18 cellular contexts compared by ENCODE assay signal in genomic region chr12:14426792-14427191, GRCh38.
"Had no signal": no experiment of that assay in that cellular context is flagged by ENCODE, and none has a peak within 500 bp of the region (broad histone marks: within the 10 kb centered on the region; RNA-seq: fewer than 3 reads in every experiment).

No MANE protein-coding gene starts in this region.

- H2AFZ ChIP-seq: hepatocyte had no signal

- H3K4me3 ChIP-seq: hepatocyte, spleen, testis, tibial nerve had no signal

- H3K27ac Mint-ChIP-seq: dendritic cell treated with granulocyte-macrophage colony-stimulating factor and Interleukin-4, amounts not matched to agents 40 ng/mL and 50 ng/mL, for 4 days; stimulated activated naive CD8-positive, alpha-beta T cell treated with anti-CD3 and anti-CD28 coated beads, Interleukin-15, amount 100 ng/mL, for 72 hours had no signal

- H3K4me3 Mint-ChIP-seq: dendritic cell treated with granulocyte-macrophage colony-stimulating factor and Interleukin-4, amounts not matched to agents 40 ng/mL and 50 ng/mL, for 4 days; stimulated activated memory B cell treated with anti-CD40 and anti-IgM and Interleukin-4, amounts not matched to agents 10 μg/mL and 1 μg/mL and 100 μg/mL, for 72 hours; stimulated activated naive CD8-positive, alpha-beta T cell treated with anti-CD3 and anti-CD28 coated beads, Interleukin-15, amount 100 ng/mL, for 72 hours had no signal

- ATAC-seq: left colon; naive thymus-derived CD8-positive, alpha-beta T cell; sciatic nerve; stimulated activated memory B cell treated with anti-CD40 and anti-IgM and Interleukin-4, amounts not matched to agents 10 μg/mL and 1 μg/mL and 100 μg/mL, for 72 hours; stimulated activated naive CD8-positive, alpha-beta T cell treated with anti-CD3 and anti-CD28 coated beads, Interleukin-15, amount 100 ng/mL, for 72 hours had no signal

- H3K4me2 ChIP-seq: hepatocyte had no signal

- H3K4me1 ChIP-seq: testis had no signal

- H3K27me3 ChIP-seq: hepatocyte, neutrophil, spleen, testis, tibial nerve had no signal

- H3K27ac ChIP-seq: hepatocyte, neutrophil, spleen, testis, tibial nerve had no signal

- H3K27me3 Mint-ChIP-seq: dendritic cell treated with granulocyte-macrophage colony-stimulating factor and Interleukin-4, amounts not matched to agents 40 ng/mL and 50 ng/mL, for 4 days; naive thymus-derived CD8-positive, alpha-beta T cell; stimulated activated memory B cell treated with anti-CD40 and anti-IgM and Interleukin-4, amounts not matched to agents 10 μg/mL and 1 μg/mL and 100 μg/mL, for 72 hours; stimulated activated naive CD8-positive, alpha-beta T cell treated with anti-CD3 and anti-CD28 coated beads, Interleukin-15, amount 100 ng/mL, for 72 hours had no signal

- DNase-seq: erythroblast; foreskin melanocyte; head of caudate nucleus; left colon; naive thymus-derived CD8-positive, alpha-beta T cell; posterior cingulate gyrus; spleen; stimulated activated CD4-positive, alpha-beta T cell treated with anti-CD3 and anti-CD28 coated beads, Interleukin-15, amount 100 ng/mL, for 24 hours; stimulated activated CD4-positive, alpha-beta T cell treated with anti-CD3 and anti-CD28 coated beads, Interleukin-1b, Interleukin-23, amount 100 ng/mL, for 48 hours; stimulated activated CD4-positive, alpha-beta T cell treated with anti-CD3 and anti-CD28 coated beads, Interleukin-4, amount 100 ng/mL, for 24 hours; stimulated activated naive CD8-positive, alpha-beta T cell treated with anti-CD3 and anti-CD28 coated beads, Interleukin-15, amount 100 ng/mL, for 72 hours; testis had no signal

- H3K9me3 ChIP-seq: neutrophil, testis had no signal
